In the genomic region with DNA sequence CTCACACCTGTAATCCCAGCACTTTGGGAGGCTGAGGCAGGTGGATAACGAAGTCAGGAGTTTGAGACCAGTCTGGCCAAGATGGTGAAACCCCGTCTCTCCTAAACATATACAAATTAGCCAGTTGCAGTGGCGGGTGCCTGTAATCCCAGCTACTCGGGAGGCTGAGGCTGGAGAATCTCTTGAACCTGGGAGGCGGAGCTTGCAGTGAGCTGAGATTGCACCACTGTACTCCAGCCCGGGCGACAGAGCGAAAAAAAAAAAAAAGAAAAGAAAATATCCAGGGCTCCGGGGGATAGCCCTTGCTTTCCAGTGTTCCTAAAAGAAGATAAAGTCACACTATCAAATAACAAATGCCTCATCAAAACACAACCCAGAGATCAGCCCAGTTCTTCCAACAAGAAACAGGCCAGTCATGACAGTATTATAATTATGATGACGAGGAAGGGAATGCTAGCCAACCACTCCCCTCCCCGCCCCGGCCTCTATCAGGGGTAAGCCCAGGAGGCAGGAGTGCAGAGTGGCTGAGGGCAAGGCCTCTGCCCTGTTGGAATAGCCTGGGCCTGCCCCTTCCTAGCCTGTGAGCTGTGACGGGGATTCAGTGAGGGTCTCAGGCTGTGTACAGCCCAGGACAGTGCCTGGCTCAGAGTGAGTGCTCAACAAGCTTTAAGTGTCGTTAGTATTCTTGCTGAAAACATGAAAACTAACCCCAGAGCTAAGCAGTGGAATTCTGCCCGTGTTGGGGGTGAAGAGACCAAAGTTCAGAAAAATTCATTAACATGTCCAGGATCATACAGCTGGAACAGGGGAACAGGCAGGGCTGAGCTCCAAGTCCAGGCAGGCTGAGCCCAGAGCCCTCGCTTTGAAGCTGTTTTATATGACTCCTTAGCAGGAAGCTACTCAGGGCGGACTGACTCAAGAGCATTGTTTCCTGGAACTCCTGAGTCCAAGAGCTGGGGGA, we compare ENCODE assay signal across 12 cellular contexts. TPM values are rescaled to one million over a fixed set of nuclear protein-coding genes. Genes with fewer than 3 reads are reported as not detected.
DNase-seq lines count a peak whose midpoint lies in the region; ATAC-seq and TF ChIP-seq lines count a peak whose summit lies in the region.
"Had no signal": no experiment of that assay in that cellular context is flagged by ENCODE, and none has a peak within 500 bp of the region (broad histone marks: within the 10 kb centered on the region; RNA-seq: fewer than 3 reads in every experiment).

No MANE protein-coding gene starts in this region.

- H4K20me1 ChIP-seq in mammary epithelial cell (ENCODE audit: insufficient read depth, low read length) (no peaks in the 10 kb centered on the region), hepatocyte (ENCODE audit: insufficient read depth, poor library complexity, severe bottlenecking) (no peaks in the 10 kb centered on the region)

- H3K4me2 ChIP-seq in mammary epithelial cell (ENCODE audit: insufficient read depth, low read depth, low read length) (peak overlapping the region; percentile 45), hepatocyte (peak overlapping the region; percentile 58)

- BruUV-seq in mammary epithelial cell (replicated peaks; lab: Mats Ljungman, UMichigan), result no TSS peak

- TF ChIP-seq CTCF in mammary epithelial cell (conservative IDR thresholded peaks at IDR 0.05 in 1 of 2, IDR thresholded peaks at IDR 0.05 in 1 of 2; ENCODE audit: extremely low read depth in 1 of 2, insufficient read depth in 1 of 2, low read depth in 1 of 2, low read length in 2 of 2), result no peak
- no peak for TF ChIP-seq CTCF in hepatocyte (IDR thresholded peaks at IDR 0.05; ENCODE audit: poor library complexity)

- H3K4me1 ChIP-seq in mammary epithelial cell (ENCODE audit: insufficient read depth, low read length) (peaks cover 24% of the 10 kb centered on the region), hepatocyte (ENCODE audit: insufficient read depth) (peaks cover 41% of the 10 kb centered on the region), rectal smooth muscle tissue (ENCODE audit: control insufficient read depth, insufficient read depth, low read length) (no peaks in the 10 kb centered on the region)

- no peaks in the 10 kb centered on the region for H3K36me3 Mint-ChIP-seq in activated T-cell treated with anti-CD3 and anti-CD28 coated beads, Interleukin-2, amount 50 U/mL, for 24 hours (ENCODE audit: low read depth)
- H3K36me3 Mint-ChIP-seq in activated naive CD4-positive, alpha-beta T cell treated with anti-CD3 and anti-CD28 coated beads, Interleukin-2, amount 50 U/mL, for 72 hours, result no peaks in the 10 kb centered on the region

- peaks cover 19% of the 10 kb centered on the region for H3K27me3 Mint-ChIP-seq in activated T-cell treated with anti-CD3 and anti-CD28 coated beads, Interleukin-2, amount 50 U/mL, for 24 hours

- DNase-seq in EH (ENCODE audit: low read depth) (peak; percentile 41), mammary epithelial cell (peak; percentile 61), hepatocyte (ENCODE audit: low spot score) (peak; percentile 87), COLO829 (ENCODE audit: low spot score) (no peak)
- no peak for DNase-seq in activated T-cell treated with anti-CD3 and anti-CD28 coated beads, Interleukin-2, amount 50 U/mL, for 24 hours
- DNase-seq in activated naive CD4-positive, alpha-beta T cell treated with anti-CD3 and anti-CD28 coated beads, Interleukin-2, amount 50 U/mL, for 72 hours (ENCODE audit: low spot score in 2 of 2), result no peak
- DNase-seq: AML-193; HFFc6; stimulated activated naive CD8-positive, alpha-beta T cell treated with anti-CD3 and anti-CD28 coated beads, Interleukin-15, Interleukin-2, amounts not matched to agents 100 U/mL and 50 U/mL, for 24 hours had no signal

- dilution Hi-C loops in mammary epithelial cell (cut with HindIII; ENCODE audit: low sequenced_read_pairs), result no loop called here

- intact Hi-C loops in mammary epithelial cell (cut with micrococcal nuclease), result loop anchor here (1.0 kb wide), 1 partner anchor 11 kb away; no protein-coding TSS in a partner anchor

- in situ Hi-C loops in mammary epithelial cell (cut with MboI; ENCODE audit: low sequenced_read_pairs in 2 of 2), result no loop called here

- H3K27me3 ChIP-seq in mammary epithelial cell (ENCODE audit: insufficient read depth, low read length), result no peaks in the 10 kb centered on the region
- H3K27me3 ChIP-seq in hepatocyte, result no peaks in the 10 kb centered on the region
- H3K27me3 ChIP-seq in rectal smooth muscle tissue (ENCODE audit: control insufficient read depth, insufficient read depth, low read length), result no peaks in the 10 kb centered on the region

- H3K4me1 Mint-ChIP-seq in activated T-cell treated with anti-CD3 and anti-CD28 coated beads, Interleukin-2, amount 50 U/mL, for 24 hours (ENCODE audit: low read depth), result no peaks in the 10 kb centered on the region

- H3K9me2 ChIP-seq in hepatocyte (replicated peaks; ENCODE audit: insufficient read depth), result no peaks in the 10 kb centered on the region

- 48% methylated on average over 10 of the region's 17 CpGs for WGBS in mammary epithelial cell (ENCODE audit: low coverage, missing lambda C conversion rate)
- WGBS in hepatocyte (ENCODE audit: low lambda C conversion rate, missing lambda C conversion rate), result 41% methylated on average over 17 of the region's 17 CpGs

- H3K9ac ChIP-seq in mammary epithelial cell (ENCODE audit: insufficient read depth, low read length) (no peak overlapping the region), rectal smooth muscle tissue (ENCODE audit: low read length) (no peak overlapping the region)

- no peak for ATAC-seq in HG03457 (IDR thresholded peaks at IDR 0.05; ENCODE audit: unreplicated experiment)
- ATAC-seq in activated naive CD4-positive, alpha-beta T cell treated with anti-CD3 and anti-CD28 coated beads, Interleukin-2, amount 50 U/mL, for 72 hours, result no peak
- ATAC-seq: stimulated activated naive CD8-positive, alpha-beta T cell treated with anti-CD3 and anti-CD28 coated beads, Interleukin-15, Interleukin-2, amounts not matched to agents 100 U/mL and 50 U/mL, for 24 hours had no signal

- H3K9me3 ChIP-seq in mammary epithelial cell (replicated peaks; ENCODE audit: insufficient read depth, low read length), result no peaks in the 10 kb centered on the region
- no peaks in the 10 kb centered on the region for H3K9me3 ChIP-seq in hepatocyte (ENCODE audit: low read depth)

- H3K79me2 ChIP-seq in mammary epithelial cell (ENCODE audit: insufficient read depth, low read length) (no peaks in the 10 kb centered on the region), hepatocyte (no peaks in the 10 kb centered on the region)

- H3K4me3 Mint-ChIP-seq in activated T-cell treated with anti-CD3 and anti-CD28 coated beads, Interleukin-2, amount 50 U/mL, for 24 hours, result no peak overlapping the region
- H3K4me3 Mint-ChIP-seq: HFFc6 had no signal

- H3K27ac Mint-ChIP-seq in activated T-cell treated with anti-CD3 and anti-CD28 coated beads, Interleukin-2, amount 50 U/mL, for 24 hours, result no peak overlapping the region
- no peak overlapping the region for H3K27ac Mint-ChIP-seq in activated naive CD4-positive, alpha-beta T cell treated with anti-CD3 and anti-CD28 coated beads, Interleukin-2, amount 50 U/mL, for 72 hours
- H3K27ac Mint-ChIP-seq: activated T-helper 2 cell treated with anti-CD3 and anti-CD28 coated beads, Interferon-gamma antibody, Interleukin-2, Interleukin-4, amounts not matched to agents 10 μg/mL and 5 μg/mL and 100 μg/mL, durations not matched to agents 14 hours and 24 hours and 36 hours; HFFc6 had no signal

- H3K9me3 Mint-ChIP-seq in activated T-cell treated with anti-CD3 and anti-CD28 coated beads, Interleukin-2, amount 50 U/mL, for 24 hours, result no peaks in the 10 kb centered on the region
- no peaks in the 10 kb centered on the region for H3K9me3 Mint-ChIP-seq in activated naive CD4-positive, alpha-beta T cell treated with anti-CD3 and anti-CD28 coated beads, Interleukin-2, amount 50 U/mL, for 72 hours
- H3K9me3 Mint-ChIP-seq: activated T-helper 2 cell treated with anti-CD3 and anti-CD28 coated beads, Interferon-gamma antibody, Interleukin-2, Interleukin-4, amounts not matched to agents 10 μg/mL and 5 μg/mL and 100 μg/mL, durations not matched to agents 14 hours and 24 hours and 36 hours; HFFc6 had no signal

- H2AFZ ChIP-seq in mammary epithelial cell (ENCODE audit: low read depth, low read length), result peak overlapping the region; percentile 75
- H2AFZ ChIP-seq in hepatocyte, result peak overlapping the region; percentile 37

- CTCF ChIA-PET in mammary epithelial cell (lab: Charles Lee; ENCODE audit: low non-redundant PET), result interaction anchor here (0.6 to 0.9 kb wide), 2 partner anchors 274 to 462 kb away, joined by 3 to 4 read pairs; a partner anchor contains a TSS

- H3K36me3 ChIP-seq in mammary epithelial cell (ENCODE audit: insufficient read depth, low read length) (no peaks in the 10 kb centered on the region), hepatocyte (replicated peaks; ENCODE audit: insufficient read depth, low read depth) (no peaks in the 10 kb centered on the region), rectal smooth muscle tissue (ENCODE audit: control insufficient read depth, insufficient read depth, low read length) (no peaks in the 10 kb centered on the region)

- H3K4me3 ChIP-seq in mammary epithelial cell (replicated peaks in 1 of 3; ENCODE audit: insufficient read depth in 1 of 3, low read depth in 2 of 3, low read length in 3 of 3) (no peak overlapping the region), hepatocyte (no peak overlapping the region), rectal smooth muscle tissue (ENCODE audit: low read length) (no peak overlapping the region)

- H3K27ac ChIP-seq in mammary epithelial cell (ENCODE audit: insufficient read depth, low read depth, low read length), result peak overlapping the region; percentile 75
- peak overlapping the region; percentile 98 for H3K27ac ChIP-seq in hepatocyte
- peak overlapping the region; percentile 58 for H3K27ac ChIP-seq in rectal smooth muscle tissue (ENCODE audit: low read depth, low read length)

RNA-seq across cellular contexts. Expression of a gene that starts 54.3 kb away (rescaled TPM):
- 10 to 100 TPM in 1 of 2 donors, 1 to 10 TPM in 1; 4.0 to 15.1 TPM for total RNA-seq in mammary epithelial cell
- polyA plus RNA-seq in mammary epithelial cell, result 10.1 TPM
- not detected for polyA minus RNA-seq in mammary epithelial cell
- 3.7 TPM in 2 replicates for total RNA-seq in hepatocyte
- 13.7 and 14.7 TPM in 2 replicates for polyA plus RNA-seq in hepatocyte
- total RNA-seq in activated naive CD4-positive, alpha-beta T cell treated with anti-CD3 and anti-CD28 coated beads, Interleukin-2, amount 50 U/mL, for 72 hours, result 10 to 100 TPM in 1 of 2 donors, 1 to 10 TPM in 1; 9.0 to 29.8 TPM

Comparison
In these comparisons a context has a peak if more than half of its experiments do, and no peak if none do; other contexts are left out.
1. DNase-seq: peak in EH (single experiment), mammary epithelial cell (single experiment) and hepatocyte (single experiment); none in COLO829 (single experiment), activated T-cell treated with anti-CD3 and anti-CD28 coated beads, Interleukin-2, amount 50 U/mL, for 24 hours (single experiment) and activated naive CD4-positive, alpha-beta T cell treated with anti-CD3 and anti-CD28 coated beads, Interleukin-2, amount 50 U/mL, for 72 hours (0 of 2).
2. Peak in every context shown above with its lines, with median percentiles within 50 percentile points of each other: H3K27ac ChIP-seq.